8 cellular contexts compared by ENCODE assay signal in genomic region chr1:9413877-9414213, GRCh38.
DNase-seq lines count a peak whose midpoint lies in the region; ATAC-seq and TF ChIP-seq lines count a peak whose summit lies in the region.

No MANE protein-coding gene starts in this region.

- no peaks in the 10 kb centered on the region for H3K9me3 ChIP-seq in MG63

- H3K27ac ChIP-seq in caudate nucleus (ENCODE audit: low read depth, low read length): no peak overlapping the region

- H3K36me3 ChIP-seq in MG63: no peaks in the 10 kb centered on the region

- H3K27me3 ChIP-seq in MG63: no peaks in the 10 kb centered on the region

- TF ChIP-seq CTCF in fibroblast of the aortic adventitia (IDR thresholded peaks at IDR 0.05; ENCODE audit: insufficient read depth, low read length) (no peak), retinal pigment epithelial cell (conservative IDR thresholded peaks at IDR 0.05; ENCODE audit: low read depth, low read length) (no peak)

- DNase-seq in MG63 (peak; percentile 52), fibroblast of the aortic adventitia (ENCODE audit: low read depth) (peak; percentile 99), retinal pigment epithelial cell (ENCODE audit: low read depth) (peak; percentile 19), caudate nucleus (lab: John Stamatoyannopoulos, UW) (no peak), T-helper 9 cell (no peak)

- no peak overlapping the region for H3K4me3 ChIP-seq in MG63
- no peak overlapping the region for H3K4me3 ChIP-seq in fibroblast of the aortic adventitia (ENCODE audit: low read depth, low read length)
- no peak overlapping the region for H3K4me3 ChIP-seq in retinal pigment epithelial cell (ENCODE audit: low read length)

- ATAC-seq in GM18867 (IDR thresholded peaks at IDR 0.05; ENCODE audit: unreplicated experiment) (peak; percentile 8), HG03159 (IDR thresholded peaks at IDR 0.05; ENCODE audit: unreplicated experiment) (no peak), GM21447 (IDR thresholded peaks at IDR 0.05; ENCODE audit: unreplicated experiment) (no peak)

Comparison
In these comparisons a context has a peak if more than half of its experiments do, and no peak if none do; other contexts are left out.
1. DNase-seq: peak in MG63 (single experiment), fibroblast of the aortic adventitia (single experiment) and retinal pigment epithelial cell (single experiment); none in caudate nucleus (0 of 61) and T-helper 9 cell (single experiment).